ENCODE assay signal across 8 cellular contexts in genomic region chr15:73964736-73965093, GRCh38. TPM values are rescaled to one million over a fixed set of nuclear protein-coding genes. Genes with fewer than 3 reads are reported as not detected.
DNase-seq lines count a peak whose midpoint lies in the region; ATAC-seq and TF ChIP-seq lines count a peak whose summit lies in the region.

No MANE protein-coding gene starts in this region.

- CTCF ChIA-PET in AG04450 (lab: Charles Lee): interaction anchor here (0.5 to 4.1 kb wide), 23 partner anchors 8 to 264 kb away, joined by 3 to 43 read pairs (median 4); partner anchors contain the start of gene TBC1D21

- TF ChIP-seq CTCF in AG04450 (IDR thresholded peaks at IDR 0.05; ENCODE audit: low read depth, low read length): peak; percentile 98
- peak; percentile 98 for TF ChIP-seq CTCF in fibroblast of the aortic adventitia (IDR thresholded peaks at IDR 0.05; ENCODE audit: insufficient read depth, low read length)
- TF ChIP-seq CTCF in neural crest cell (conservative IDR thresholded peaks at IDR 0.05): peak; percentile 91

- H3K4me3 ChIP-seq in AG04450 (ENCODE audit: low read depth, low read length) (no peak overlapping the region), fibroblast of the aortic adventitia (ENCODE audit: low read depth, low read length) (no peak overlapping the region)

- no peaks in the 10 kb centered on the region for H3K27me3 ChIP-seq in AG04450 (ENCODE audit: control insufficient read depth, insufficient read depth, low read length)

- no peak for TF ChIP-seq EP300 in Ishikawa (IDR thresholded peaks at IDR 0.05; ENCODE audit: borderline replicate concordance)

- peaks cover 22% of the 10 kb centered on the region for H3K4me1 Mint-ChIP-seq in neural crest cell

- no peaks in the 10 kb centered on the region for H3K27me3 Mint-ChIP-seq in neural crest cell (ENCODE audit: low read depth)

- no peaks in the 10 kb centered on the region for H3K36me3 Mint-ChIP-seq in neural crest cell (ENCODE audit: low read depth)

- peak overlapping the region; percentile 30 for H3K27ac Mint-ChIP-seq in neural crest cell (ENCODE audit: unreplicated experiment)

- H3K27ac ChIP-seq in AG04450 (ENCODE audit: low read depth, low read length): no peak overlapping the region
- no peak overlapping the region for H3K27ac ChIP-seq in substantia nigra (ENCODE audit: low read depth, low read length, poor library complexity, severe bottlenecking)

- peak; percentile 74 for TF ChIP-seq RAD21 in Ishikawa (IDR thresholded peaks at IDR 0.05; ENCODE audit: low read depth)

- H3K4me3 Mint-ChIP-seq in neural crest cell: no peak overlapping the region

- H3K9me3 Mint-ChIP-seq in neural crest cell: no peaks in the 10 kb centered on the region

- peak; percentile 69 for ATAC-seq in GM18909 (IDR thresholded peaks at IDR 0.05; ENCODE audit: poor library complexity, unreplicated experiment)

- POLR2A ChIA-PET in AG04450 (lab: Yijun Ruan, JAX): interaction anchor here (1.5 kb wide), 1 partner anchor 38 kb away, joined by 6 read pairs; the partner anchor contains the start of gene LOXL1

- DNase-seq in AG04450 (ENCODE audit: low read depth, low spot score) (peak; percentile 29), RPMI8226 (peak; percentile 92), activated T-helper 1 cell treated with Interleukin-2 at 50 U/mL for 16 hours (ENCODE audit: low read depth) (peak; percentile 76), fibroblast of the aortic adventitia (ENCODE audit: low read depth) (peak; percentile 80), neural crest cell (ENCODE audit: low read depth, low spot score) (peak; percentile 90), substantia nigra (lab: John Stamatoyannopoulos, UW) (peak in 40 of 49 donors; percentile 7 to 79 (median 48))

- H3K9me3 ChIP-seq in AG04450 (ENCODE audit: control insufficient read depth, insufficient read depth, low read length): no peaks in the 10 kb centered on the region

TF ChIP-seq in Ishikawa, 13 proteins besides CTCF, POLR2A, EP300 and RAD21:
- TF ChIP-seq YY1 (IDR thresholded peaks at IDR 0.05; ENCODE audit: low read depth): no peak
- no peak for TF ChIP-seq CEBPB (IDR thresholded peaks at IDR 0.05)
- TF ChIP-seq TAF1 (IDR thresholded peaks at IDR 0.05; ENCODE audit: low read depth): no peak
- no peak for TF ChIP-seq USF1 (IDR thresholded peaks at IDR 0.05)
- no peak for TF ChIP-seq CREB1 (IDR thresholded peaks at IDR 0.05; ENCODE audit: low read depth)
- no peak for TF ChIP-seq REST (IDR thresholded peaks at IDR 0.05; ENCODE audit: low read depth)
- TF ChIP-seq FOXM1 (IDR thresholded peaks at IDR 0.05; ENCODE audit: borderline replicate concordance, low read depth): no peak
- TF ChIP-seq TEAD4 (IDR thresholded peaks at IDR 0.05): no peak
- TF ChIP-seq ZBTB7A (IDR thresholded peaks at IDR 0.05; ENCODE audit: low read depth): no peak
- no peak for TF ChIP-seq NFIC (IDR thresholded peaks at IDR 0.05)
- TF ChIP-seq EGR1 (IDR thresholded peaks at IDR 0.05): no peak
- TF ChIP-seq, protein P1, sequence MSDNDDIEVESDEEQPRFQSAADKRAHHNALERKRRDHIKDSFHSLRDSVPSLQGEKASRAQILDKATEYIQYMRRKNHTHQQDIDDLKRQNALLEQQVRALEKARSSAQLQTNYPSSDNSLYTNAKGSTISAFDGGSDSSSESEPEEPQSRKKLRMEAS (IDR thresholded peaks at IDR 0.05): no peak
- TF ChIP-seq TCF12 (IDR thresholded peaks at IDR 0.05; ENCODE audit: low read depth): no peak

RNA-seq across cellular contexts. Expression of gene STOML1, which starts 27.4 kb away (rescaled TPM):
- polyA plus RNA-seq in AG04450 (2011; rRNA removed): 7.3 and 10.0 TPM in 2 replicates
- 5.0 and 6.3 TPM in 2 replicates for polyA minus RNA-seq in AG04450 (2011; rRNA and poly(A)+ RNA removed)
- total RNA-seq in fibroblast of the aortic adventitia (ENCODE audit: low replicate concordance): 6.8 and 19.0 TPM in 2 replicates
- total RNA-seq in neural crest cell: 8.7 and 9.7 TPM in 2 replicates

RNA-seq across cellular contexts. Expression of gene PML, which starts 29.8 kb away (rescaled TPM):
- polyA plus RNA-seq in AG04450 (2011; rRNA removed): 7.6 and 12.5 TPM in 2 replicates
- polyA minus RNA-seq in AG04450 (2011; rRNA and poly(A)+ RNA removed): 22.0 and 22.5 TPM in 2 replicates
- 29.3 and 31.9 TPM in 2 replicates for total RNA-seq in fibroblast of the aortic adventitia (ENCODE audit: low replicate concordance)
- total RNA-seq in neural crest cell: 30.6 and 38.0 TPM in 2 replicates

RNA-seq across cellular contexts. Expression of gene LOXL1, which starts 38.5 kb away (rescaled TPM):
- polyA plus RNA-seq in AG04450 (2011; rRNA removed): 114 and 206 TPM in 2 replicates
- 260 and 359 TPM in 2 replicates for polyA minus RNA-seq in AG04450 (2011; rRNA and poly(A)+ RNA removed)
- total RNA-seq in fibroblast of the aortic adventitia (ENCODE audit: low replicate concordance) (53.4 and 176 TPM in 2 replicates), neural crest cell (17.3 and 19.9 TPM in 2 replicates)

Comparison
In these comparisons a context has a peak if more than half of its experiments do, and no peak if none do; other contexts are left out.
1. DNase-seq: peak in every context shown above with its lines; median percentile 92 in RPMI8226; 90 in neural crest cell; 80 in fibroblast of the aortic adventitia; 76 in activated T-helper 1 cell treated with Interleukin-2 at 50 U/mL for 16 hours; 48 in substantia nigra; 29 in AG04450.